ENCODE assay signal across 8 cellular contexts in genomic region chr11:134207538-134208239, GRCh38. TPM values are rescaled to one million over a fixed set of nuclear protein-coding genes. Genes with fewer than 3 reads are reported as not detected.
DNase-seq lines count a peak whose midpoint lies in the region; ATAC-seq and TF ChIP-seq lines count a peak whose summit lies in the region.

No MANE protein-coding gene starts in this region.

- POLR2A ChIA-PET in HEK293 (lab: Yijun Ruan, JAX): no interaction called here
- POLR2A ChIA-PET in activated CD4-positive, alpha-beta T cell treated with anti-CD3 and anti-CD28 coated beads, Interleukin-2, amount 10 ng/mL, durations not matched to agents 7 days and 5 days (lab: Charles Lee): no interaction called here

- DNase-seq in ACHN (peak; percentile 25), posterior vena cava (ENCODE audit: low spot score) (peak; percentile 78), islet precursor cell (no peak)
- peak; percentile 75 for DNase-seq in activated CD4-positive, alpha-beta T cell treated with anti-CD3 and anti-CD28 coated beads, Interleukin-2, amount 10 ng/mL, durations not matched to agents 7 days and 5 days
- peak; percentile 63 to 71 (median 65) for DNase-seq in effector memory CD8-positive, alpha-beta T cell

- H3K4me3 Mint-ChIP-seq in activated CD4-positive, alpha-beta T cell treated with anti-CD3 and anti-CD28 coated beads, Interleukin-2, amount 10 ng/mL, durations not matched to agents 7 days and 5 days: no peak overlapping the region
- H3K4me3 Mint-ChIP-seq in effector memory CD8-positive, alpha-beta T cell: no peak overlapping the region

- no peaks in the 10 kb centered on the region for H3K9me3 Mint-ChIP-seq in activated CD4-positive, alpha-beta T cell treated with anti-CD3 and anti-CD28 coated beads, Interleukin-2, amount 10 ng/mL, durations not matched to agents 7 days and 5 days
- no peaks in the 10 kb centered on the region for H3K9me3 Mint-ChIP-seq in effector memory CD8-positive, alpha-beta T cell

- H3K27ac Mint-ChIP-seq in activated CD4-positive, alpha-beta T cell treated with anti-CD3 and anti-CD28 coated beads, Interleukin-2, amount 10 ng/mL, durations not matched to agents 7 days and 5 days: no peak overlapping the region
- no peak overlapping the region for H3K27ac Mint-ChIP-seq in effector memory CD8-positive, alpha-beta T cell

- H3K9me3 ChIP-seq in HEK293 (ENCODE audit: control insufficient read depth, insufficient read depth, low read depth, low read length): no peaks in the 10 kb centered on the region

- peaks cover 71% of the 10 kb centered on the region for H3K36me3 Mint-ChIP-seq in activated CD4-positive, alpha-beta T cell treated with anti-CD3 and anti-CD28 coated beads, Interleukin-2, amount 10 ng/mL, durations not matched to agents 7 days and 5 days (ENCODE audit: low read depth)
- peaks cover 49% of the 10 kb centered on the region for H3K36me3 Mint-ChIP-seq in effector memory CD8-positive, alpha-beta T cell (ENCODE audit: insufficient read depth)

- no peaks in the 10 kb centered on the region for H3K27me3 Mint-ChIP-seq in activated CD4-positive, alpha-beta T cell treated with anti-CD3 and anti-CD28 coated beads, Interleukin-2, amount 10 ng/mL, durations not matched to agents 7 days and 5 days
- H3K27me3 Mint-ChIP-seq in effector memory CD8-positive, alpha-beta T cell: no peaks in the 10 kb centered on the region

- in situ Hi-C loops in ACHN (cut with HindIII; ENCODE audit: low pct_ligation_motif_present, low pct_unique_long_range_greater_than_20kb, low sequenced_read_pairs): no loop called here

- H3K4me3 ChIP-seq in HEK293 (ENCODE audit: low read depth, low read length): no peak overlapping the region

- TF ChIP-seq CTCF in HEK293 (tag by site-specific recombination; IDR thresholded peaks at IDR 0.05): peak; percentile 44; the same call in 1 of the 2 replicates

- ATAC-seq in effector memory CD8-positive, alpha-beta T cell (replicated peaks): no peak
- ATAC-seq in GM19397 (IDR thresholded peaks at IDR 0.05; ENCODE audit: unreplicated experiment): no peak
- ATAC-seq in HG02588 (IDR thresholded peaks at IDR 0.05; ENCODE audit: unreplicated experiment): no peak

- intact Hi-C loops in posterior vena cava (cut with DNase I): no loop called here

- H3K4me1 ChIP-seq in HEK293 (ENCODE audit: control insufficient read depth, insufficient read depth, low read length): no peaks in the 10 kb centered on the region

- peaks cover 15% of the 10 kb centered on the region for H3K4me1 Mint-ChIP-seq in activated CD4-positive, alpha-beta T cell treated with anti-CD3 and anti-CD28 coated beads, Interleukin-2, amount 10 ng/mL, durations not matched to agents 7 days and 5 days
- H3K4me1 Mint-ChIP-seq in effector memory CD8-positive, alpha-beta T cell (ENCODE audit: low read depth in 2 of 2): peaks cover 0 to 5% of the 10 kb centered on the region in 2 donors

- H3K27ac ChIP-seq in HEK293 (ENCODE audit: extremely low read depth, low read depth, low read length): no peak overlapping the region

- peaks cover 33 to 93% of the 10 kb centered on the region in 2 experiments for H3K36me3 ChIP-seq in HEK293 (ENCODE audit: control insufficient read depth in 2 of 2, insufficient read depth in 1 of 2, low read length in 2 of 2)

- CTCF ChIA-PET in HEK293 (lab: Yijun Ruan, JAX): interaction anchor here (0.7 to 2.5 kb wide), 10 partner anchors 9 to 260 kb away, joined by 3 to 12 read pairs (median 4); no protein-coding TSS in a partner anchor
- CTCF ChIA-PET in activated CD4-positive, alpha-beta T cell treated with anti-CD3 and anti-CD28 coated beads, Interleukin-2, amount 10 ng/mL, durations not matched to agents 7 days and 5 days (lab: Charles Lee): interaction anchor here (0.6 to 1.2 kb wide), 4 partner anchors 12 to 28 kb away, joined by 3 to 4 read pairs (median 4); no protein-coding TSS in a partner anchor

TF ChIP-seq in HEK293, 187 proteins besides CTCF, POLR2A, EP300 and RAD21:
- TF ChIP-seq ZBTB49 (tag by site-specific recombination; IDR thresholded peaks at IDR 0.05; ENCODE audit: low read depth) (no peak), ZNF2 (tag by site-specific recombination; IDR thresholded peaks at IDR 0.05) (peak; percentile 79), ZNF24 (tag by site-specific recombination; IDR thresholded peaks at IDR 0.05) (no peak), ZSCAN5A (tag by site-specific recombination; IDR thresholded peaks at IDR 0.05) (no peak), ZNF555 (tag by site-specific recombination; conservative IDR thresholded peaks at IDR 0.05) (no peak), HOXA7 (CRISPR knock-in tag; IDR thresholded peaks at IDR 0.05; ENCODE audit: borderline replicate concordance) (no peak), ZNF654 (tag by site-specific recombination; IDR thresholded peaks at IDR 0.05; ENCODE audit: low read depth) (peak; percentile 19; the same call in 1 of the 2 replicates), ZNF404 (tag by site-specific recombination; IDR thresholded peaks at IDR 0.05) (no peak), ZNF16 (tag by site-specific recombination; IDR thresholded peaks at IDR 0.05; ENCODE audit: low read depth) (no peak), ZNF585B (tag by site-specific recombination; IDR thresholded peaks at IDR 0.05) (no peak), ZNF768 (tag by site-specific recombination; IDR thresholded peaks at IDR 0.05) (no peak)

RNA-seq across cellular contexts. Expression of gene NCAPD3, which starts 16.1 kb away (rescaled TPM):
- 100 to 1,000 TPM; 118 to 125 TPM for total RNA-seq in activated CD4-positive, alpha-beta T cell treated with anti-CD3 and anti-CD28 coated beads, Interleukin-2, amount 10 ng/mL, durations not matched to agents 7 days and 5 days
- 10 to 100 TPM; 12.6 to 15.2 TPM for total RNA-seq in posterior vena cava

RNA-seq across cellular contexts. Expression of gene VPS26B, which starts 16.8 kb away (rescaled TPM):
- 10 to 100 TPM; 66.4 to 66.9 TPM for total RNA-seq in activated CD4-positive, alpha-beta T cell treated with anti-CD3 and anti-CD28 coated beads, Interleukin-2, amount 10 ng/mL, durations not matched to agents 7 days and 5 days
- 10 to 100 TPM; 30.7 to 34.1 TPM for total RNA-seq in posterior vena cava

RNA-seq across cellular contexts. Expression of gene THYN1, which starts 45.5 kb away (rescaled TPM):
- total RNA-seq in activated CD4-positive, alpha-beta T cell treated with anti-CD3 and anti-CD28 coated beads, Interleukin-2, amount 10 ng/mL, durations not matched to agents 7 days and 5 days: 10 to 100 TPM; 56.4 to 61.6 TPM
- total RNA-seq in posterior vena cava: 10 to 100 TPM; 21.0 to 37.3 TPM

RNA-seq across cellular contexts. Expression of gene ACAD8, which starts 45.7 kb away (rescaled TPM):
- 10 to 100 TPM; 21.7 to 21.8 TPM for total RNA-seq in activated CD4-positive, alpha-beta T cell treated with anti-CD3 and anti-CD28 coated beads, Interleukin-2, amount 10 ng/mL, durations not matched to agents 7 days and 5 days
- total RNA-seq in posterior vena cava: 10 to 100 TPM; 12.9 to 16.9 TPM

Comparison
In these comparisons a context has a peak if more than half of its experiments do, and no peak if none do; other contexts are left out.
1. RNA of gene NCAPD3, which starts 16.1 kb away (total RNA-seq): 118 to 125 TPM in activated CD4-positive, alpha-beta T cell treated with anti-CD3 and anti-CD28 coated beads, Interleukin-2, amount 10 ng/mL, durations not matched to agents 7 days and 5 days; 12.6 to 15.2 TPM in posterior vena cava; every median in the first group is over 4 times any median in the second.